8 cellular contexts compared by ENCODE assay signal in the genomic region with DNA sequence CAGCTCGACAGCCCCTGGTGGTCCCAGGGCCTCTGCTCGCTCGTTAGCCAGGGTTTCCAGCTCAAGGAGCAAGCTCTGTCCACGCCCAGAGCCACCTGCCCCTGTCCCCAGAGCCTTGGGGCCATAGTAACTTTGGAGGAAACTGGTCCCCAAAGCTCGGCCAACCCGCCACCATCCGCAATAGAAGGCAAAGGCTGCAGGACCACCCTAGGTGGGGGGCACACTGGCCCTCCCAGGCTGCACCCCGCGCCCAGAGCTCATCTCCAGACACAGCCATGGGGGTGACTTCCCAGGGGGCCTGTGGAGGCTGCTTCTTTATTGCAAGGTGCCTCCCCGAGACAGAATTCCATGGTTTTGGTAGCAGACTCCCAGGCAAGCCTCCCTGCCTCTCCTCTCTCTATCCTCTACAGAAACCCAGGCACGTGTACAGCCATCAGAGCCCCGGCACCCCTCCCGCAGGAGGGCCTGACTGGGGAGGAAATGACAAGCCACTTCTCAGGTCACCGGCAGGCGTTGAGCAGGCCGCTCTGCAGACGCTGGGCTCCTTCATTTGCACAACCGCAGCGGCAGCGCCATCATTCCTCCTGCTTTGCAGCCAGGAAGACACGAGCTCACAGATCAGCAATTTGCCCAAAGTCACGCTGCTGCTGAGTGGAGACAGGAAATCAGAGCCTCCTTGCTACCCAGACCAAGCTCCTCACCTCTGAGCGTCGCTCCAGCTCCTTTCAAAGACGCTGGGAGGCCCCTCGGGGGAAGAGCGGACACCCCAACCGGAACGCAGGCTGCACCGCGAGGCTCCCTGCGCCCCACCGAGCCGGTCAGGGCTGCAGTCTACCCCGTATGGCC.
DNase-seq lines count a peak whose midpoint lies in the region; ATAC-seq, FAIRE-seq and TF ChIP-seq lines count a peak whose summit lies in the region.

No MANE protein-coding gene starts in this region.

- H4K20me1 ChIP-seq in Loucy (ENCODE audit: insufficient read depth, low read length, poor library complexity, severe bottlenecking) (no peaks in the 10 kb centered on the region), astrocyte (ENCODE audit: insufficient read depth, low read length) (no peaks in the 10 kb centered on the region)

- POLR2A ChIA-PET in naive thymus-derived CD4-positive, alpha-beta T cell (lab: Charles Lee) = no interaction called here

- no peaks in the 10 kb centered on the region for H3K79me2 ChIP-seq in Loucy (ENCODE audit: insufficient read depth, low read length)
- H3K79me2 ChIP-seq in astrocyte (ENCODE audit: insufficient read depth, low read length) = no peaks in the 10 kb centered on the region

- H3K9me3 Mint-ChIP-seq in astrocyte (ENCODE audit: unreplicated experiment) (no peaks in the 10 kb centered on the region), mesothelial cell of epicardium (no peaks in the 10 kb centered on the region)
- H3K9me3 Mint-ChIP-seq in naive thymus-derived CD4-positive, alpha-beta T cell = peaks cover 0 to 2% (median 0%) of the 10 kb centered on the region in 11 donors

- intact Hi-C loops in naive thymus-derived CD4-positive, alpha-beta T cell (cut with micrococcal nuclease) = loop anchor here in 1 of 2 donors (10.0 kb wide), 1 partner anchor 80 kb away; the partner anchor contains the start of gene NDUFA10
- intact Hi-C loops in transverse colon (cut with DNase I; ENCODE audit: low total_unique reads) = no loop called here

- CTCF ChIA-PET in naive thymus-derived CD4-positive, alpha-beta T cell (lab: Charles Lee) = no interaction called here

- DNase-seq in CD1c-positive myeloid dendritic cell (ENCODE audit: extremely low spot score) = peak; percentile 12
- DNase-seq in astrocyte (ENCODE audit: low read depth) = no peak
- peak in 8 of 9 donors; percentile 8 to 40 (median 30) for DNase-seq in naive thymus-derived CD4-positive, alpha-beta T cell
- no peak for DNase-seq in transverse colon
- DNase-seq in mesothelial cell of epicardium (ENCODE audit: low spot score in 2 of 2, unreplicated experiment in 2 of 2) = no peak

- FAIRE-seq in astrocyte (lab: Jason Lieb, UNC) = no peak

- H3K9ac ChIP-seq in Loucy (ENCODE audit: low read depth, low read length, poor library complexity, severe bottlenecking) = no peak overlapping the region
- H3K9ac ChIP-seq in astrocyte (ENCODE audit: low read length) = no peak overlapping the region

- in situ Hi-C loops in transverse colon (cut with MboI; ENCODE audit: low pct_ligation_motif_present in 1 of 4, low pct_unique_long_range_greater_than_20kb in 1 of 4, low sequenced_read_pairs in 3 of 4) = no loop called here

- TF ChIP-seq CTCF in Loucy (conservative IDR thresholded peaks at IDR 0.05; ENCODE audit: low read length) (no peak), astrocyte (IDR thresholded peaks at IDR 0.05; ENCODE audit: insufficient read depth, low read depth, low read length) (no peak), transverse colon (IDR thresholded peaks at IDR 0.05) (no peak), mesothelial cell of epicardium (IDR thresholded peaks at IDR 0.05; ENCODE audit: unreplicated experiment) (no peak)

- peak overlapping the region; percentile 15 for H3K4me2 ChIP-seq in Loucy (ENCODE audit: low read depth, low read length, poor library complexity, severe bottlenecking)
- no peak overlapping the region for H3K4me2 ChIP-seq in astrocyte (ENCODE audit: low read length)

- H3K27me3 Mint-ChIP-seq in astrocyte (ENCODE audit: low read depth, unreplicated experiment) (peaks cover 3% of the 10 kb centered on the region), mesothelial cell of epicardium (ENCODE audit: low read depth) (no peaks in the 10 kb centered on the region)
- H3K27me3 Mint-ChIP-seq in naive thymus-derived CD4-positive, alpha-beta T cell = no peaks in the 10 kb centered on the region

- no peaks in the 10 kb centered on the region for H3F3A ChIP-seq in Loucy (ENCODE audit: low read depth)

- H3K27ac ChIP-seq in astrocyte (ENCODE audit: low read depth, low read length) (no peak overlapping the region), transverse colon (no peak overlapping the region)
- H3K27ac ChIP-seq in naive thymus-derived CD4-positive, alpha-beta T cell (ENCODE audit: low read depth, low read length) = no peak overlapping the region

- peaks cover 3% of the 10 kb centered on the region for H3K4me1 Mint-ChIP-seq in astrocyte (ENCODE audit: low read depth, unreplicated experiment)
- peaks cover 6 to 15% (median 11%) of the 10 kb centered on the region in 7 donors for H3K4me1 Mint-ChIP-seq in naive thymus-derived CD4-positive, alpha-beta T cell
- H3K4me1 Mint-ChIP-seq in mesothelial cell of epicardium = peaks cover 4% of the 10 kb centered on the region

- H3K27ac Mint-ChIP-seq in astrocyte (ENCODE audit: unreplicated experiment) = peak overlapping the region; percentile 47
- H3K27ac Mint-ChIP-seq in naive thymus-derived CD4-positive, alpha-beta T cell = peak overlapping the region; percentile 18 to 88 (median 55)
- no peak overlapping the region for H3K27ac Mint-ChIP-seq in mesothelial cell of epicardium

- H3K36me3 Mint-ChIP-seq in astrocyte (ENCODE audit: low read depth, unreplicated experiment) = no peaks in the 10 kb centered on the region
- H3K36me3 Mint-ChIP-seq in naive thymus-derived CD4-positive, alpha-beta T cell = peaks cover 0 to 7% (median 3%) of the 10 kb centered on the region in 5 donors
- peaks cover 2% of the 10 kb centered on the region for H3K36me3 Mint-ChIP-seq in mesothelial cell of epicardium

- H3K4me3 ChIP-seq in Loucy (ENCODE audit: low read length, poor library complexity, severe bottlenecking) (no peak overlapping the region), astrocyte (ENCODE audit: insufficient read depth, low read depth, low read length) (no peak overlapping the region), transverse colon (no peak overlapping the region)
- H3K4me3 ChIP-seq in naive thymus-derived CD4-positive, alpha-beta T cell (ENCODE audit: low read length) = peak overlapping the region; percentile 32

- H3K4me3 Mint-ChIP-seq in astrocyte (ENCODE audit: unreplicated experiment) (no peak overlapping the region), mesothelial cell of epicardium (no peak overlapping the region)
- peak overlapping the region; percentile 45 to 81 (median 68) for H3K4me3 Mint-ChIP-seq in naive thymus-derived CD4-positive, alpha-beta T cell

- no peaks in the 10 kb centered on the region for H3K9me2 ChIP-seq in Loucy (replicated peaks; ENCODE audit: low read depth, low read length)

- H3K4me1 ChIP-seq in Loucy (ENCODE audit: insufficient read depth, low read length, poor library complexity, severe bottlenecking) (peaks cover 3% of the 10 kb centered on the region), astrocyte (ENCODE audit: insufficient read depth, low read length) (peaks cover 6% of the 10 kb centered on the region), transverse colon (peaks cover 0 to 3% (median 0%) of the 10 kb centered on the region in 4 donors)
- peaks cover 0 to 8% of the 10 kb centered on the region in 2 donors for H3K4me1 ChIP-seq in naive thymus-derived CD4-positive, alpha-beta T cell (ENCODE audit: control insufficient read depth in 2 of 2, insufficient read depth in 2 of 2, low read length in 2 of 2)

- no peak for TF ChIP-seq POLR2A in transverse colon (IDR thresholded peaks at IDR 0.05)

- H3K9me3 ChIP-seq in Loucy (ENCODE audit: insufficient read depth, low read depth, low read length) = no peaks in the 10 kb centered on the region
- no peaks in the 10 kb centered on the region for H3K9me3 ChIP-seq in astrocyte (ENCODE audit: insufficient read depth, low read depth, low read length)
- H3K9me3 ChIP-seq in naive thymus-derived CD4-positive, alpha-beta T cell (ENCODE audit: control insufficient read depth in 2 of 3, low read length in 3 of 3) = no peaks in the 10 kb centered on the region
- H3K9me3 ChIP-seq in transverse colon = no peaks in the 10 kb centered on the region

- H3K27me3 ChIP-seq in Loucy (ENCODE audit: insufficient read depth, low read length, poor library complexity, severe bottlenecking) (no peaks in the 10 kb centered on the region), astrocyte (ENCODE audit: insufficient read depth, low read length) (no peaks in the 10 kb centered on the region), transverse colon (no peaks in the 10 kb centered on the region)
- H3K27me3 ChIP-seq in naive thymus-derived CD4-positive, alpha-beta T cell (ENCODE audit: control insufficient read depth in 2 of 2, insufficient read depth in 2 of 2, low read length in 2 of 2) = no peaks in the 10 kb centered on the region

- ATAC-seq in naive thymus-derived CD4-positive, alpha-beta T cell = peak; percentile 81
- ATAC-seq in GM21619 (IDR thresholded peaks at IDR 0.05; ENCODE audit: unreplicated experiment) = no peak
- ATAC-seq in GM18861 (IDR thresholded peaks at IDR 0.05; ENCODE audit: unreplicated experiment) = no peak

- H3K36me3 ChIP-seq in Loucy (ENCODE audit: insufficient read depth, low read length) = no peaks in the 10 kb centered on the region
- no peaks in the 10 kb centered on the region for H3K36me3 ChIP-seq in astrocyte (ENCODE audit: insufficient read depth, low read length)
- H3K36me3 ChIP-seq in naive thymus-derived CD4-positive, alpha-beta T cell (ENCODE audit: control insufficient read depth in 2 of 3, insufficient read depth in 3 of 3, low read length in 3 of 3) = no peaks in the 10 kb centered on the region
- H3K36me3 ChIP-seq in transverse colon = no peaks in the 10 kb centered on the region

- 73% methylated on average over 28 of the region's 35 CpGs; no CpG with 5 or more reads in 1 of the 2 donors for WGBS in transverse colon (ENCODE audit: low coverage in 1 of 2), 2 donors

- H2AFZ ChIP-seq in Loucy (ENCODE audit: low read length) = no peak overlapping the region; the same call in 1 of the 2 replicates
- H2AFZ ChIP-seq in astrocyte (ENCODE audit: low read depth, low read length) = no peak overlapping the region

- TF ChIP-seq EP300 in transverse colon (IDR thresholded peaks at IDR 0.05; ENCODE audit: low read depth) = no peak

Comparison
In these comparisons a context has a peak if more than half of its experiments do, and no peak if none do; other contexts are left out.
1. DNase-seq: peak in CD1c-positive myeloid dendritic cell (single experiment) and naive thymus-derived CD4-positive, alpha-beta T cell (8 of 9); none in astrocyte (single experiment), transverse colon (single experiment) and mesothelial cell of epicardium (0 of 2).
2. H3K4me3 Mint-ChIP-seq: peak in naive thymus-derived CD4-positive, alpha-beta T cell (10 of 10); none in astrocyte (single experiment) and mesothelial cell of epicardium (single experiment).